In the genomic region with DNA sequence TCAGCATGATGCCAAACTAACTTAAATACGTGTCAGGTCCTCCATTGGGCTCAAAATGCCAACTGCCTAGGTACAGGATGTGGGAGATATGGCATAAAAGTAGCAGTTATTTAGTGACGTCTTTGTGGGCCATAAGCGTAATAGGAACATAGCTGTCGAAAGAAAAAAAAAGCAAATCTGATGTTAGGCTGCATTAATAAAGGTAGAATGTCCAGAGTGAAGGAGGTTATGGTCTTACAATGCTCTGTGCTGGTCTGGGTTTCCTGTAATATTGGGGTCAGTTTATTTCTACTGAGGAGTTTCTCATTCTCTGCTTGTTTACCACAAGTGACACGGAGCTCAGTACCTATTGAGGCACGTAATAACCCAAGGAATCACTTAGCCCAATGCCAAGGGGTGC, we compare ENCODE assay signal across 1 cellular context.
TF ChIP-seq lines count a peak whose summit lies in the region.

No MANE protein-coding gene starts in this region.

TF ChIP-seq in SK-N-SH, 30 proteins besides CTCF, POLR2A, EP300 and RAD21 (continued from another document):
- TF ChIP-seq, protein P1, sequence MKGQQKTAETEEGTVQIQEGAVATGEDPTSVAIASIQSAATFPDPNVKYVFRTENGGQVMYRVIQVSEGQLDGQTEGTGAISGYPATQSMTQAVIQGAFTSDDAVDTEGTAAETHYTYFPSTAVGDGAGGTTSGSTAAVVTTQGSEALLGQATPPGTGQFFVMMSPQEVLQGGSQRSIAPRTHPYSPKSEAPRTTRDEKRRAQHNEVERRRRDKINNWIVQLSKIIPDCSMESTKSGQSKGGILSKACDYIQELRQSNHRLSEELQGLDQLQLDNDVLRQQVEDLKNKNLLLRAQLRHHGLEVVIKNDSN (IDR thresholded peaks at IDR 0.05; ENCODE audit: borderline replicate concordance, low read depth), result no peak
- TF ChIP-seq TCF12 (IDR thresholded peaks at IDR 0.05), result no peak
- no peak for TF ChIP-seq PBX3 (IDR thresholded peaks at IDR 0.05)
- no peak for TF ChIP-seq MAX (IDR thresholded peaks at IDR 0.05; ENCODE audit: low read depth)
- TF ChIP-seq TEAD4 (IDR thresholded peaks at IDR 0.05; ENCODE audit: borderline replicate concordance, insufficient read depth), result no peak
- TF ChIP-seq SMC3 (IDR thresholded peaks at IDR 0.05; ENCODE audit: low read depth, low read length), result no peak
TF ChIP-seq in SK-N-SH: peak in this region for 0.
